15 cellular contexts compared by ENCODE assay signal in genomic region chr3:117700573-117701360, GRCh38.
"Had no signal": no experiment of that assay in that cellular context is flagged by ENCODE, and none has a peak within 500 bp of the region (broad histone marks: within the 10 kb centered on the region; RNA-seq: fewer than 3 reads in every experiment).

No MANE protein-coding gene starts in this region.

- H3K4me1 ChIP-seq: breast epithelium, gastrocnemius medialis, heart right ventricle had no signal

- H3K36me3 ChIP-seq: breast epithelium, esophagus muscularis mucosa, gastrocnemius medialis, heart right ventricle, thoracic aorta had no signal

- DNase-seq: activated gamma-delta T cell; activated T-cell treated with anti-CD3 and anti-CD28 coated beads, Interleukin-2, amount 50 U/mL, for 48 hours; anterior cingulate cortex; gastrocnemius medialis; heart right ventricle; kidney; mesendoderm; stimulated activated CD4-positive, alpha-beta T cell treated with anti-CD3 and anti-CD28 coated beads, Interleukin-15, amount 100 ng/mL, for 24 hours; stimulated activated CD4-positive, alpha-beta T cell treated with anti-CD3 and anti-CD28 coated beads, Interleukin-4, amount 100 ng/mL, for 24 hours; stimulated activated naive CD8-positive, alpha-beta T cell treated with anti-CD3 and anti-CD28 coated beads, Interleukin-15, amount 100 ng/mL, for 72 hours had no signal

- H3K27me3 ChIP-seq: breast epithelium, esophagus muscularis mucosa, gastrocnemius medialis had no signal

- H3K27ac ChIP-seq: breast epithelium, esophagus muscularis mucosa, gastrocnemius medialis, heart right ventricle, thoracic aorta had no signal

- H3K36me3 Mint-ChIP-seq: activated naive CD8-positive, alpha-beta T cell had no signal

- H3K27ac Mint-ChIP-seq: activated naive CD8-positive, alpha-beta T cell; nephron; stimulated activated naive CD8-positive, alpha-beta T cell treated with anti-CD3 and anti-CD28 coated beads, Interleukin-15, amount 100 ng/mL, for 72 hours had no signal

- H3K27me3 Mint-ChIP-seq: activated naive CD8-positive, alpha-beta T cell; stimulated activated naive CD8-positive, alpha-beta T cell treated with anti-CD3 and anti-CD28 coated beads, Interleukin-15, amount 100 ng/mL, for 72 hours had no signal

- ATAC-seq: gastrocnemius medialis; heart right ventricle; stimulated activated naive CD8-positive, alpha-beta T cell treated with anti-CD3 and anti-CD28 coated beads, Interleukin-15, amount 100 ng/mL, for 72 hours had no signal

- H3K9me3 Mint-ChIP-seq: nephron had no signal

- H3K9me3 ChIP-seq: breast epithelium, esophagus muscularis mucosa, gastrocnemius medialis, heart right ventricle, thoracic aorta had no signal

- H3K4me3 ChIP-seq: breast epithelium, esophagus muscularis mucosa, gastrocnemius medialis, heart right ventricle, thoracic aorta had no signal

- H3K4me3 Mint-ChIP-seq: activated naive CD8-positive, alpha-beta T cell; nephron; stimulated activated naive CD8-positive, alpha-beta T cell treated with anti-CD3 and anti-CD28 coated beads, Interleukin-15, amount 100 ng/mL, for 72 hours had no signal

- H3K4me1 Mint-ChIP-seq: nephron; stimulated activated naive CD8-positive, alpha-beta T cell treated with anti-CD3 and anti-CD28 coated beads, Interleukin-15, amount 100 ng/mL, for 72 hours had no signal
